In genomic region chr2:26724004-26724750, GRCh38 we compare ENCODE assay signal across 1 cellular context.
TF ChIP-seq lines count a peak whose summit lies in the region.

No MANE protein-coding gene starts in this region.

TF ChIP-seq in GM23338, 12 proteins besides CTCF, POLR2A, EP300 and RAD21 (continued from another document):
- TF ChIP-seq ETS1 (IDR thresholded peaks at IDR 0.05) (no peak), STAT1 (IDR thresholded peaks at IDR 0.05; ENCODE audit: unreplicated experiment) (no peak), NANOG (IDR thresholded peaks at IDR 0.05; ENCODE audit: borderline replicate concordance) (no peak), ZNF114 (CRISPR knock-in tag; IDR thresholded peaks at IDR 0.05) (no peak), POLR2AphosphoS5 (IDR thresholded peaks at IDR 0.05; ENCODE audit: low read depth) (no peak), ZNF331 (CRISPR knock-in tag; IDR thresholded peaks at IDR 0.05; ENCODE audit: low read depth) (no peak)
TF ChIP-seq in GM23338: peak in this region for 0.
